1 cellular context compared by ENCODE assay signal in genomic region chr19:518292-519231, GRCh38.
TF ChIP-seq lines count a peak whose summit lies in the region.

No MANE protein-coding gene starts in this region.

TF ChIP-seq in GM12878, 131 proteins besides CTCF, POLR2A, EP300 and RAD21:
- TF ChIP-seq RELB (IDR thresholded peaks at IDR 0.05; ENCODE audit: low read depth) (no peak), E2F4 (IDR thresholded peaks at IDR 0.05; ENCODE audit: low read depth, low read length) (no peak), EGR1 (IDR thresholded peaks at IDR 0.05; ENCODE audit: borderline replicate concordance in 1 of 2, low read depth in 2 of 2, low read length in 2 of 2) (no peak), NFYA (IDR thresholded peaks at IDR 0.05; ENCODE audit: borderline replicate concordance, low read depth, low read length) (no peak), RUNX3 (IDR thresholded peaks at IDR 0.05; ENCODE audit: low read length) (no peak), ZBTB33 (IDR thresholded peaks at IDR 0.05) (no peak), PBX3 (IDR thresholded peaks at IDR 0.05; ENCODE audit: insufficient replicate concordance, low read depth, low read length) (no peak), SPI1 (IDR thresholded peaks at IDR 0.05; ENCODE audit: borderline replicate concordance, insufficient read depth, low read depth, low read length) (no peak), ELK1 (IDR thresholded peaks at IDR 0.05; ENCODE audit: low read depth, low read length) (no peak), EZH2 (IDR thresholded peaks at IDR 0.05; ENCODE audit: borderline replicate concordance, control insufficient read depth, low read depth, low read length) (no peak), IRF4 (IDR thresholded peaks at IDR 0.05; ENCODE audit: low read depth, low read length) (no peak), FOXM1 (IDR thresholded peaks at IDR 0.05; ENCODE audit: low read depth, low read length) (no peak), ASH2L (IDR thresholded peaks at IDR 0.05; ENCODE audit: borderline replicate concordance, low read depth) (no peak), JUND (IDR thresholded peaks at IDR 0.05; ENCODE audit: low read depth, low read length) (no peak), BACH1 (IDR thresholded peaks at IDR 0.05; ENCODE audit: borderline replicate concordance) (no peak), TCF3 (IDR thresholded peaks at IDR 0.05; ENCODE audit: borderline replicate concordance, insufficient read depth, low read depth, low read length) (no peak)
- TF ChIP-seq, protein P1, sequence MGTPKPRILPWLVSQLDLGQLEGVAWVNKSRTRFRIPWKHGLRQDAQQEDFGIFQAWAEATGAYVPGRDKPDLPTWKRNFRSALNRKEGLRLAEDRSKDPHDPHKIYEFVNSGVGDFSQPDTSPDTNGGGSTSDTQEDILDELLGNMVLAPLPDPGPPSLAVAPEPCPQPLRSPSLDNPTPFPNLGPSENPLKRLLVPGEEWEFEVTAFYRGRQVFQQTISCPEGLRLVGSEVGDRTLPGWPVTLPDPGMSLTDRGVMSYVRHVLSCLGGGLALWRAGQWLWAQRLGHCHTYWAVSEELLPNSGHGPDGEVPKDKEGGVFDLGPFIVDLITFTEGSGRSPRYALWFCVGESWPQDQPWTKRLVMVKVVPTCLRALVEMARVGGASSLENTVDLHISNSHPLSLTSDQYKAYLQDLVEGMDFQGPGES (IDR thresholded peaks at IDR 0.05), result no peak
